Comparison of ENCODE assay signal across 9 cellular contexts in genomic region chr3:52454235-52454937, GRCh38. TPM values are rescaled to one million over a fixed set of nuclear protein-coding genes. Genes with fewer than 3 reads are reported as not detected.
A peak's percentile ranks its signal among the peaks of the same experiment; 100 is the strongest.
DNase-seq lines count a peak whose midpoint lies in the region; ATAC-seq, FAIRE-seq and TF ChIP-seq lines count a peak whose summit lies in the region.
"Had no signal": no experiment of that assay in that cellular context is flagged by ENCODE, and none has a peak within 500 bp of the region (broad histone marks: within the 10 kb centered on the region; RNA-seq: fewer than 3 reads in every experiment).

No MANE protein-coding gene starts in this region.

- DNase-seq in DMS 273 (lab: John Stamatoyannopoulos, UW; ENCODE audit: unreplicated experiment) = peak; percentile 16
- no peak for DNase-seq in DMS 273 treated with DMSO at 0.1 percent for 48 hours (lab: John Stamatoyannopoulos, UW)
- DNase-seq in HepG2 (ENCODE audit: low spot score) = no peak
- no peak for DNase-seq in suprapubic skin (ENCODE audit: low spot score in 2 of 2)
- DNase-seq in NK-92 (lab: John Stamatoyannopoulos, UW; ENCODE audit: unreplicated experiment) = no peak
- no peak for DNase-seq in A172 (ENCODE audit: low spot score)
- DNase-seq in COR-L47 (lab: John Stamatoyannopoulos, UW) = no peak

- H3K4me3 ChIP-seq in HepG2 (replicated peaks in 1 of 3; ENCODE audit: insufficient read depth in 1 of 3, low read depth in 2 of 3, low read length in 3 of 3) (peak overlapping the region; percentile 58 to 96 (median 92)), suprapubic skin (peak overlapping the region; percentile 88)

- peaks cover 40% of the 10 kb centered on the region for H3K4me1 Mint-ChIP-seq in activated naive CD8-positive, alpha-beta T cell (ENCODE audit: low read depth)

- H3K4me3 Mint-ChIP-seq in activated naive CD8-positive, alpha-beta T cell = peak overlapping the region; percentile 93

- H3K9me3 Mint-ChIP-seq in activated naive CD8-positive, alpha-beta T cell (ENCODE audit: low read depth) = no peaks in the 10 kb centered on the region

- no peaks in the 10 kb centered on the region for H4K20me1 ChIP-seq in HepG2 (ENCODE audit: insufficient read depth, low read length)

- 14% methylated on average over 8 of the region's 8 CpGs for WGBS in HepG2 (ENCODE audit: low lambda C conversion rate)
- 42% methylated on average over 8 of the region's 8 CpGs for WGBS in suprapubic skin

- H3K79me2 ChIP-seq in HepG2 (ENCODE audit: insufficient read depth, low read length) = peaks cover 20% of the 10 kb centered on the region

- no peaks in the 10 kb centered on the region; a peak in 1 of 5 replicates for H3K27me3 ChIP-seq in HepG2 (ENCODE audit: control insufficient read depth in 1 of 2, insufficient read depth in 2 of 2, low read length in 2 of 2)
- no peaks in the 10 kb centered on the region for H3K27me3 ChIP-seq in suprapubic skin

- H3K9ac ChIP-seq in HepG2 (ENCODE audit: insufficient read depth, low read depth, low read length) = peak overlapping the region; percentile 64

- peak overlapping the region; percentile 60 for H3K27ac ChIP-seq in HepG2 (ENCODE audit: extremely low read length, insufficient read depth, low read length)
- peak overlapping the region; percentile 94 for H3K27ac ChIP-seq in suprapubic skin

- CTCF ChIA-PET in HepG2 (lab: Yijun Ruan, JAX; ENCODE audit: low intra/inter-chr PET ratio, low total read pairs) = no interaction called here

- in situ Hi-C loops in HepG2 (cut with HindIII; ENCODE audit: extremely low pct_ligation_motif_present, low pct_unique_long_range_greater_than_20kb) = loop anchor here (10.0 kb wide), 1 partner anchor 230 kb away; the partner anchor contains the start of genes GNL3 and PBRM1

- no peak overlapping the region for H2AFZ ChIP-seq in HepG2 (ENCODE audit: low read length)

- BruUV-seq in HepG2 (replicated peaks; lab: Mats Ljungman, UMichigan) = no TSS peak

- H3K4me1 ChIP-seq in HepG2 (ENCODE audit: insufficient read depth, low read length) (peaks cover 76% of the 10 kb centered on the region), suprapubic skin (peaks cover 56% of the 10 kb centered on the region)

- H3K4me2 ChIP-seq in HepG2 (ENCODE audit: low read depth, low read length) = peak overlapping the region; percentile 93

- peak overlapping the region; percentile 99 for H3K27ac Mint-ChIP-seq in activated naive CD8-positive, alpha-beta T cell

- no peak for TF ChIP-seq RAD21 in HepG2 (CRISPR knock-in tag; IDR thresholded peaks at IDR 0.05)

- no peak for FAIRE-seq in HepG2 (lab: Jason Lieb, UNC)
- FAIRE-seq: A204.1 had no signal

- TF ChIP-seq CTCF in HepG2 (CRISPR knock-in tag; IDR thresholded peaks at IDR 0.05) (no peak), suprapubic skin (IDR thresholded peaks at IDR 0.05) (no peak)

- POLR2A ChIA-PET in HepG2 (lab: Yijun Ruan, JAX) = interaction anchor here (0.6 to 2.5 kb wide), 4 partner anchors 9 to 223 kb away, joined by 3 to 11 read pairs (median 4); partner anchors contain the start of genes SEMA3G and TWF2

- TF ChIP-seq POLR2A in HepG2 (IDR thresholded peaks at IDR 0.05; ENCODE audit: insufficient read depth in 1 of 2, low read depth in 2 of 2, low read length in 2 of 2) (no peak), suprapubic skin (IDR thresholded peaks at IDR 0.05) (no peak)

- TF ChIP-seq EP300 in HepG2 (IDR thresholded peaks at IDR 0.05; ENCODE audit: low read depth in 2 of 2, low read length in 2 of 2) (no peak), HepG2 (CRISPR knock-in tag; IDR thresholded peaks at IDR 0.05; ENCODE audit: borderline replicate concordance) (no peak), suprapubic skin (IDR thresholded peaks at IDR 0.05) (no peak)

- H3K36me3 Mint-ChIP-seq in activated naive CD8-positive, alpha-beta T cell = peaks cover 3% of the 10 kb centered on the region

- no peak for ATAC-seq in HepG2

- intact Hi-C loops in HepG2 (cut with micrococcal nuclease; ENCODE audit: unreplicated experiment) = no loop called here

- no peaks in the 10 kb centered on the region for H3K9me3 ChIP-seq in HepG2 (ENCODE audit: low read length)
- no peaks in the 10 kb centered on the region for H3K9me3 ChIP-seq in suprapubic skin

- H3K27me3 Mint-ChIP-seq in activated naive CD8-positive, alpha-beta T cell = no peaks in the 10 kb centered on the region

- H3K36me3 ChIP-seq in HepG2 (replicated peaks in 1 of 2; ENCODE audit: control insufficient read depth in 1 of 2, insufficient read depth in 2 of 2, low read length in 2 of 2) = peaks cover 6 to 18% of the 10 kb centered on the region in 2 experiments; a peak in 4 of 5 replicates
- peaks cover 11% of the 10 kb centered on the region for H3K36me3 ChIP-seq in suprapubic skin

RNA-seq across cellular contexts. Expression of gene TNNC1, which starts 0.5 kb away (rescaled TPM):
- total RNA-seq in HepG2 (2016; rRNA removed; fragmentation: Illumina TruSeq; extraction: Trizol) (11.8 and 18.7 TPM in 2 replicates), suprapubic skin (10 to 100 TPM in 1 of 4 donors, 1 to 10 TPM in 3; 1.4 to 15.9 (median 8.4) TPM)
- 4.4 and 4.6 TPM in 2 replicates for total RNA-seq in HepG2 (2016; cell fraction: cytosol; rRNA removed; fragmentation: Illumina TruSeq; extraction: Trizol; ENCODE audit: low read depth)
- 13.2 and 20.1 TPM in 2 replicates for total RNA-seq in HepG2 (2016; cell fraction: insoluble cytoplasmic fraction; rRNA removed; fragmentation: Illumina TruSeq; extraction: Trizol)
- 2.5 and 5.3 TPM in 2 replicates for total RNA-seq in HepG2 (2016; cell fraction: membrane; rRNA removed; fragmentation: Illumina TruSeq; extraction: Trizol)
- 5.4 and 5.7 TPM in 2 replicates for total RNA-seq in HepG2 (2016; cell fraction: nucleus; rRNA removed; fragmentation: Illumina TruSeq; extraction: Trizol)
- polyA plus RNA-seq in HepG2 (2011; rRNA removed) = 36.4 and 39.5 TPM in 2 replicates
- 53.0 and 54.8 TPM in 2 replicates for polyA plus RNA-seq in HepG2 (2011; cell fraction: cytosol; rRNA removed)
- 14.3 and 16.8 TPM in 2 replicates for polyA plus RNA-seq in HepG2 (2011; cell fraction: nucleus; rRNA removed)
- polyA plus RNA-seq in HepG2 (2012) = 10.9 and 12.3 TPM in 2 replicates
- 3.3 and 4.0 TPM in 2 replicates for polyA plus RNA-seq in HepG2 (2016; cell fraction: cytosol; fragmentation: Illumina TruSeq; extraction: Trizol; ENCODE audit: low read depth)
- polyA plus RNA-seq in HepG2 (2016; cell fraction: insoluble cytoplasmic fraction; fragmentation: Illumina TruSeq; extraction: Trizol; ENCODE audit: low read depth) = 17.1 and 18.1 TPM in 2 replicates
- 2.7 and 3.3 TPM in 2 replicates for polyA plus RNA-seq in HepG2 (2016; cell fraction: membrane; fragmentation: Illumina TruSeq; extraction: Trizol; ENCODE audit: low read depth)
- 6.6 and 10.5 TPM in 2 replicates for polyA plus RNA-seq in HepG2 (2016; cell fraction: nucleus; fragmentation: Illumina TruSeq; extraction: Trizol; ENCODE audit: insufficient read depth, low read depth)
- 7.0 and 8.2 TPM in 2 replicates for polyA minus RNA-seq in HepG2 (2011; rRNA and poly(A)+ RNA removed; ENCODE audit: low replicate concordance)
- 4.5 and 5.4 TPM in 2 replicates for polyA minus RNA-seq in HepG2 (2011; cell fraction: cytosol; rRNA and poly(A)+ RNA removed)
- polyA minus RNA-seq in HepG2 (2011; cell fraction: nucleus; rRNA and poly(A)+ RNA removed) = 4.5 and 4.6 TPM in 2 replicates
- 16.5 and 36.6 TPM in 2 replicates for total RNA-seq in A172 (2014; rRNA removed; shearing (Covaris generic))

RNA-seq across cellular contexts. Expression of gene NISCH, which starts 1.0 kb away (rescaled TPM):
- total RNA-seq in HepG2 (2016; rRNA removed; fragmentation: Illumina TruSeq; extraction: Trizol) (15.3 and 27.0 TPM in 2 replicates), suprapubic skin (100 to 1,000 TPM in 2 of 4 donors, 10 to 100 TPM in 2; 68.7 to 298 (median 94.6) TPM)
- 10.8 and 11.5 TPM in 2 replicates for total RNA-seq in HepG2 (2016; cell fraction: cytosol; rRNA removed; fragmentation: Illumina TruSeq; extraction: Trizol; ENCODE audit: low read depth)
- 10.9 and 25.7 TPM in 2 replicates for total RNA-seq in HepG2 (2016; cell fraction: insoluble cytoplasmic fraction; rRNA removed; fragmentation: Illumina TruSeq; extraction: Trizol)
- total RNA-seq in HepG2 (2016; cell fraction: membrane; rRNA removed; fragmentation: Illumina TruSeq; extraction: Trizol) = 11.3 and 12.4 TPM in 2 replicates
- 36.6 and 40.4 TPM in 2 replicates for total RNA-seq in HepG2 (2016; cell fraction: nucleus; rRNA removed; fragmentation: Illumina TruSeq; extraction: Trizol)
- 47.6 and 63.0 TPM in 2 replicates for polyA plus RNA-seq in HepG2 (2011; rRNA removed)
- polyA plus RNA-seq in HepG2 (2011; cell fraction: cytosol; rRNA removed) = 17.8 and 20.4 TPM in 2 replicates
- polyA plus RNA-seq in HepG2 (2011; cell fraction: nucleus; rRNA removed) = 441 and 512 TPM in 2 replicates
- polyA plus RNA-seq in HepG2 (2012) = 31.6 and 39.4 TPM in 2 replicates
- polyA plus RNA-seq in HepG2 (2016; cell fraction: cytosol; fragmentation: Illumina TruSeq; extraction: Trizol; ENCODE audit: low read depth) = 3.2 and 3.7 TPM in 2 replicates
- 9.4 and 12.9 TPM in 2 replicates for polyA plus RNA-seq in HepG2 (2016; cell fraction: insoluble cytoplasmic fraction; fragmentation: Illumina TruSeq; extraction: Trizol; ENCODE audit: low read depth)
- polyA plus RNA-seq in HepG2 (2016; cell fraction: membrane; fragmentation: Illumina TruSeq; extraction: Trizol; ENCODE audit: low read depth) = 6.4 and 6.7 TPM in 2 replicates
- 96.6 and 101 TPM in 2 replicates for polyA plus RNA-seq in HepG2 (2016; cell fraction: nucleus; fragmentation: Illumina TruSeq; extraction: Trizol; ENCODE audit: insufficient read depth, low read depth)
- 50.0 and 58.0 TPM in 2 replicates for polyA minus RNA-seq in HepG2 (2011; rRNA and poly(A)+ RNA removed; ENCODE audit: low replicate concordance)
- polyA minus RNA-seq in HepG2 (2011; cell fraction: cytosol; rRNA and poly(A)+ RNA removed) = 15.2 and 15.4 TPM in 2 replicates
- polyA minus RNA-seq in HepG2 (2011; cell fraction: nucleus; rRNA and poly(A)+ RNA removed) = 97.0 and 102 TPM in 2 replicates
- total RNA-seq in A172 (2014; rRNA removed; shearing (Covaris generic)) = 25.7 and 46.1 TPM in 2 replicates

RNA-seq across cellular contexts. Expression of gene SEMA3G, which starts 9.5 kb away (rescaled TPM):
- total RNA-seq in HepG2 (2016; rRNA removed; fragmentation: Illumina TruSeq; extraction: Trizol) = 2.0 and 6.1 TPM in 2 replicates
- total RNA-seq in HepG2 (2016; cell fraction: cytosol; rRNA removed; fragmentation: Illumina TruSeq; extraction: Trizol; ENCODE audit: low read depth) = 0.44 and 0.61 TPM in 2 replicates
- 1.9 and 7.2 TPM in 2 replicates for total RNA-seq in HepG2 (2016; cell fraction: insoluble cytoplasmic fraction; rRNA removed; fragmentation: Illumina TruSeq; extraction: Trizol)
- 1.0 and 1.1 TPM in 2 replicates for total RNA-seq in HepG2 (2016; cell fraction: membrane; rRNA removed; fragmentation: Illumina TruSeq; extraction: Trizol)
- total RNA-seq in HepG2 (2016; cell fraction: nucleus; rRNA removed; fragmentation: Illumina TruSeq; extraction: Trizol) = 5.8 and 8.3 TPM in 2 replicates
- 8.3 and 13.4 TPM in 2 replicates for polyA plus RNA-seq in HepG2 (2011; rRNA removed)
- polyA plus RNA-seq in HepG2 (2011; cell fraction: cytosol; rRNA removed) = 8.0 and 10.3 TPM in 2 replicates
- polyA plus RNA-seq in HepG2 (2011; cell fraction: nucleus; rRNA removed) = 21.7 and 30.5 TPM in 2 replicates
- 14.2 and 15.4 TPM in 2 replicates for polyA plus RNA-seq in HepG2 (2012)
- polyA plus RNA-seq in HepG2 (2016; cell fraction: cytosol; fragmentation: Illumina TruSeq; extraction: Trizol; ENCODE audit: low read depth) = 0.33 and 0.36 TPM in 2 replicates
- 1.4 and 2.1 TPM in 2 replicates for polyA plus RNA-seq in HepG2 (2016; cell fraction: insoluble cytoplasmic fraction; fragmentation: Illumina TruSeq; extraction: Trizol; ENCODE audit: low read depth)
- 0.62 and 0.71 TPM in 2 replicates for polyA plus RNA-seq in HepG2 (2016; cell fraction: membrane; fragmentation: Illumina TruSeq; extraction: Trizol; ENCODE audit: low read depth)
- polyA plus RNA-seq in HepG2 (2016; cell fraction: nucleus; fragmentation: Illumina TruSeq; extraction: Trizol; ENCODE audit: insufficient read depth, low read depth) = 8.4 and 8.8 TPM in 2 replicates
- polyA minus RNA-seq in HepG2 (2011; rRNA and poly(A)+ RNA removed; ENCODE audit: low replicate concordance) = 1.2 and 22.3 TPM in 2 replicates
- 6.4 and 10.0 TPM in 2 replicates for polyA minus RNA-seq in HepG2 (2011; cell fraction: cytosol; rRNA and poly(A)+ RNA removed)
- 11.9 and 12.6 TPM in 2 replicates for polyA minus RNA-seq in HepG2 (2011; cell fraction: nucleus; rRNA and poly(A)+ RNA removed)
- total RNA-seq in suprapubic skin = 10 to 100 TPM; 14.4 to 44.0 (median 26.5) TPM
- 0.05 and 0.07 TPM in 2 replicates for total RNA-seq in A172 (2014; rRNA removed; shearing (Covaris generic))

RNA-seq across cellular contexts. Expression of gene STAB1, which starts 40.8 kb away (rescaled TPM):
- 0.09 and 0.28 TPM in 2 replicates for total RNA-seq in HepG2 (2016; rRNA removed; fragmentation: Illumina TruSeq; extraction: Trizol)
- not detected in 2 replicates for total RNA-seq in HepG2 (2016; cell fraction: cytosol; rRNA removed; fragmentation: Illumina TruSeq; extraction: Trizol; ENCODE audit: low read depth)
- total RNA-seq in HepG2 (2016; cell fraction: insoluble cytoplasmic fraction; rRNA removed; fragmentation: Illumina TruSeq; extraction: Trizol) = 0.11 and 0.18 TPM in 2 replicates
- total RNA-seq in HepG2 (2016; cell fraction: membrane; rRNA removed; fragmentation: Illumina TruSeq; extraction: Trizol) = 0.31 TPM in 1 of 2 replicates, not detected in the other
- 0.13 and 0.16 TPM in 2 replicates for total RNA-seq in HepG2 (2016; cell fraction: nucleus; rRNA removed; fragmentation: Illumina TruSeq; extraction: Trizol)
- polyA plus RNA-seq in HepG2 (2011; rRNA removed) = 0.34 and 0.59 TPM in 2 replicates
- polyA plus RNA-seq in HepG2 (2011; cell fraction: cytosol; rRNA removed) = 0.13 and 0.16 TPM in 2 replicates
- 4.1 and 4.3 TPM in 2 replicates for polyA plus RNA-seq in HepG2 (2011; cell fraction: nucleus; rRNA removed)
- 0.23 and 0.24 TPM in 2 replicates for polyA plus RNA-seq in HepG2 (2012)
- polyA plus RNA-seq in HepG2 (2016; cell fraction: cytosol; fragmentation: Illumina TruSeq; extraction: Trizol; ENCODE audit: low read depth) = 0.02 and 0.14 TPM in 2 replicates
- 0.10 TPM in 1 of 2 replicates, not detected in the other for polyA plus RNA-seq in HepG2 (2016; cell fraction: insoluble cytoplasmic fraction; fragmentation: Illumina TruSeq; extraction: Trizol; ENCODE audit: low read depth)
- not detected in 2 replicates for polyA plus RNA-seq in HepG2 (2016; cell fraction: membrane; fragmentation: Illumina TruSeq; extraction: Trizol; ENCODE audit: low read depth)
- 0.30 TPM in 1 of 2 replicates, not detected in the other for polyA plus RNA-seq in HepG2 (2016; cell fraction: nucleus; fragmentation: Illumina TruSeq; extraction: Trizol; ENCODE audit: insufficient read depth, low read depth)
- 0.26 and 1.0 TPM in 2 replicates for polyA minus RNA-seq in HepG2 (2011; rRNA and poly(A)+ RNA removed; ENCODE audit: low replicate concordance)
- 0.30 TPM in 1 of 2 replicates, not detected in the other for polyA minus RNA-seq in HepG2 (2011; cell fraction: cytosol; rRNA and poly(A)+ RNA removed)
- polyA minus RNA-seq in HepG2 (2011; cell fraction: nucleus; rRNA and poly(A)+ RNA removed) = 0.50 and 0.90 TPM in 2 replicates
- 10 to 100 TPM in 2 of 4 donors, 1 to 10 TPM in 2; 5.3 to 21.1 (median 14.3) TPM for total RNA-seq in suprapubic skin
- 0.12 TPM in 1 of 2 replicates, not detected in the other for total RNA-seq in A172 (2014; rRNA removed; shearing (Covaris generic))

RNA-seq across cellular contexts. Expression of gene PHF7, which starts 43.9 kb away (rescaled TPM):
- 4.5 and 5.2 TPM in 2 replicates for total RNA-seq in HepG2 (2016; rRNA removed; fragmentation: Illumina TruSeq; extraction: Trizol)
- 6.6 and 9.4 TPM in 2 replicates for total RNA-seq in HepG2 (2016; cell fraction: cytosol; rRNA removed; fragmentation: Illumina TruSeq; extraction: Trizol; ENCODE audit: low read depth)
- 4.7 TPM in 2 replicates for total RNA-seq in HepG2 (2016; cell fraction: insoluble cytoplasmic fraction; rRNA removed; fragmentation: Illumina TruSeq; extraction: Trizol)
- 8.8 and 9.5 TPM in 2 replicates for total RNA-seq in HepG2 (2016; cell fraction: membrane; rRNA removed; fragmentation: Illumina TruSeq; extraction: Trizol)
- total RNA-seq in HepG2 (2016; cell fraction: nucleus; rRNA removed; fragmentation: Illumina TruSeq; extraction: Trizol) = 5.2 and 5.7 TPM in 2 replicates
- 8.8 and 12.6 TPM in 2 replicates for polyA plus RNA-seq in HepG2 (2011; rRNA removed)
- polyA plus RNA-seq in HepG2 (2011; cell fraction: cytosol; rRNA removed) = 5.8 and 6.9 TPM in 2 replicates
- polyA plus RNA-seq in HepG2 (2011; cell fraction: nucleus; rRNA removed) = 20.4 and 21.4 TPM in 2 replicates
- polyA plus RNA-seq in HepG2 (2012) = 6.3 and 8.7 TPM in 2 replicates
- 4.0 and 5.7 TPM in 2 replicates for polyA plus RNA-seq in HepG2 (2016; cell fraction: cytosol; fragmentation: Illumina TruSeq; extraction: Trizol; ENCODE audit: low read depth)
- polyA plus RNA-seq in HepG2 (2016; cell fraction: insoluble cytoplasmic fraction; fragmentation: Illumina TruSeq; extraction: Trizol; ENCODE audit: low read depth) = 4.4 and 4.9 TPM in 2 replicates
- 5.7 and 8.0 TPM in 2 replicates for polyA plus RNA-seq in HepG2 (2016; cell fraction: membrane; fragmentation: Illumina TruSeq; extraction: Trizol; ENCODE audit: low read depth)
- 11.1 and 11.4 TPM in 2 replicates for polyA plus RNA-seq in HepG2 (2016; cell fraction: nucleus; fragmentation: Illumina TruSeq; extraction: Trizol; ENCODE audit: insufficient read depth, low read depth)
- 6.1 and 6.8 TPM in 2 replicates for polyA minus RNA-seq in HepG2 (2011; rRNA and poly(A)+ RNA removed; ENCODE audit: low replicate concordance)
- 3.0 and 4.6 TPM in 2 replicates for polyA minus RNA-seq in HepG2 (2011; cell fraction: cytosol; rRNA and poly(A)+ RNA removed)
- polyA minus RNA-seq in HepG2 (2011; cell fraction: nucleus; rRNA and poly(A)+ RNA removed) = 17.4 and 17.6 TPM in 2 replicates
- 10 to 100 TPM in 3 of 4 donors, 1 to 10 TPM in 1; 8.9 to 17.5 (median 11.4) TPM for total RNA-seq in suprapubic skin
- total RNA-seq in A172 (2014; rRNA removed; shearing (Covaris generic)) = 14.2 and 15.6 TPM in 2 replicates
